1 cellular context compared by ENCODE assay signal in the genomic region with DNA sequence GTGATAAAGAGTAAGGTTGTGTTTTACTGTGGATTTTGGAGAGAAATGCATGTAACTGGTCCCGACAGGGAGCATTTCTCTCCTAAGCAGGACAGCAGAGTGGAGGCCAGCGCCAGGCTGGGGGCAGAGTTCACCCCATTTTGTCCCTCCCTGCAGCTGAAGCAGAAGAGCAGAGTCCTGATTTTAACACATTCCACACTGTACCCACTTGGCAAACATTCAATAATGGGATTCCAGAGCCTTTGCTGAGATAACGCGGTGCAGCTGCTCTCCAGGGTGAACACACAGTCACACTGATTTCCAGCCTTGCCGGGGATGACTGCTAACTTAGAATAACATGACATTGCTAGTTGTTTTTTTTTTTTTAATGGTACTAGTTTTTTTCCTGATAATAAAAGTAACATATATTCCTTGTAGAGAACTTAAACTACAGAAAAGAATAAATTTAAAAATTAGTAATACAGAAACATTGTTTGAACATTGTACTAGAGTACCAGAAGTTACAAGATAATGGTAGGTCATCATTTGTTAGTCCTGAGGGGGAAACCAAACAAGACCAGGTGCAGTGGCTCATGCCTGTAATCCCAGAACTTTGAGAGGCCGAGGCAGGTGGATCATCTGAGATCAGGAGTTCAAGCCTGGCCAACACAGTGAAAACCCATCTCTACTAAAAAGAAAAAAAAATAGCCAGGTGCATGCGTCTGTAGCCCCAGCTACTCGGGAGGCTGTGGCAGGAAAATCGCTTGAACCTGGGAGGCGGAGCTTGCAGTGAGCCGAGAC.
TF ChIP-seq lines count a peak whose summit lies in the region.

No MANE protein-coding gene starts in this region.

TF ChIP-seq in HepG2, 621 proteins besides CTCF, POLR2A, EP300 and RAD21 (continued from another document and continues in another):
- no peak for TF ChIP-seq BCL3 (CRISPR knock-in tag; IDR thresholded peaks at IDR 0.05)
- no peak for TF ChIP-seq REXO4 (CRISPR knock-in tag; IDR thresholded peaks at IDR 0.05; ENCODE audit: borderline replicate concordance)
- TF ChIP-seq, protein P1, sequence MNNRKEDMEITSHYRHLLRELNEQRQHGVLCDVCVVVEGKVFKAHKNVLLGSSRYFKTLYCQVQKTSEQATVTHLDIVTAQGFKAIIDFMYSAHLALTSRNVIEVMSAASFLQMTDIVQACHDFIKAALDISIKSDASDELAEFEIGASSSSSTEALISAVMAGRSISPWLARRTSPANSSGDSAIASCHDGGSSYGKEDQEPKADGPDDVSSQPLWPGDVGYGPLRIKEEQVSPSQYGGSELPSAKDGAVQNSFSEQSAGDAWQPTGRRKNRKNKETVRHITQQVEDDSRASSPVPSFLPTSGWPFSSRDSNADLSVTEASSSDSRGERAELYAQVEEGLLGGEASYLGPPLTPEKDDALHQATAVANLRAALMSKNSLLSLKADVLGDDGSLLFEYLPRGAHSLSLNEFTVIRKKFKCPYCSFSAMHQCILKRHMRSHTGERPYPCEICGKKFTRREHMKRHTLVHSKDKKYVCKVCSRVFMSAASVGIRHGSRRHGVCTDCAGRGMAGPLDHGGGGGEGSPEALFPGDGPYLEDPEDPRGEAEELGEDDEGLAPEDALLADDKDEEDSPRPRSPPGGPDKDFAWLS (CRISPR knock-in tag; IDR thresholded peaks at IDR 0.05; ENCODE audit: borderline replicate concordance) = no peak
- TF ChIP-seq TEAD2 (CRISPR knock-in tag; IDR thresholded peaks at IDR 0.05) = no peak
- TF ChIP-seq ZNF335 (CRISPR knock-in tag; IDR thresholded peaks at IDR 0.05) = no peak
- no peak for TF ChIP-seq ATM (IDR thresholded peaks at IDR 0.05; ENCODE audit: borderline replicate concordance)
- TF ChIP-seq ZNF274 (CRISPR knock-in tag; IDR thresholded peaks at IDR 0.05) = no peak
- TF ChIP-seq, protein P2, sequence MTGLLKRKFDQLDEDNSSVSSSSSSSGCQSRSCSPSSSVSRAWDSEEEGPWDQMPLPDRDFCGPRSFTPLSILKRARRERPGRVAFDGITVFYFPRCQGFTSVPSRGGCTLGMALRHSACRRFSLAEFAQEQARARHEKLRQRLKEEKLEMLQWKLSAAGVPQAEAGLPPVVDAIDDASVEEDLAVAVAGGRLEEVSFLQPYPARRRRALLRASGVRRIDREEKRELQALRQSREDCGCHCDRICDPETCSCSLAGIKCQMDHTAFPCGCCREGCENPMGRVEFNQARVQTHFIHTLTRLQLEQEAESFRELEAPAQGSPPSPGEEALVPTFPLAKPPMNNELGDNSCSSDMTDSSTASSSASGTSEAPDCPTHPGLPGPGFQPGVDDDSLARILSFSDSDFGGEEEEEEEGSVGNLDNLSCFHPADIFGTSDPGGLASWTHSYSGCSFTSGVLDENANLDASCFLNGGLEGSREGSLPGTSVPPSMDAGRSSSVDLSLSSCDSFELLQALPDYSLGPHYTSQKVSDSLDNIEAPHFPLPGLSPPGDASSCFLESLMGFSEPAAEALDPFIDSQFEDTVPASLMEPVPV (CRISPR knock-in tag; IDR thresholded peaks at IDR 0.05) = no peak
- TF ChIP-seq, protein P3, sequence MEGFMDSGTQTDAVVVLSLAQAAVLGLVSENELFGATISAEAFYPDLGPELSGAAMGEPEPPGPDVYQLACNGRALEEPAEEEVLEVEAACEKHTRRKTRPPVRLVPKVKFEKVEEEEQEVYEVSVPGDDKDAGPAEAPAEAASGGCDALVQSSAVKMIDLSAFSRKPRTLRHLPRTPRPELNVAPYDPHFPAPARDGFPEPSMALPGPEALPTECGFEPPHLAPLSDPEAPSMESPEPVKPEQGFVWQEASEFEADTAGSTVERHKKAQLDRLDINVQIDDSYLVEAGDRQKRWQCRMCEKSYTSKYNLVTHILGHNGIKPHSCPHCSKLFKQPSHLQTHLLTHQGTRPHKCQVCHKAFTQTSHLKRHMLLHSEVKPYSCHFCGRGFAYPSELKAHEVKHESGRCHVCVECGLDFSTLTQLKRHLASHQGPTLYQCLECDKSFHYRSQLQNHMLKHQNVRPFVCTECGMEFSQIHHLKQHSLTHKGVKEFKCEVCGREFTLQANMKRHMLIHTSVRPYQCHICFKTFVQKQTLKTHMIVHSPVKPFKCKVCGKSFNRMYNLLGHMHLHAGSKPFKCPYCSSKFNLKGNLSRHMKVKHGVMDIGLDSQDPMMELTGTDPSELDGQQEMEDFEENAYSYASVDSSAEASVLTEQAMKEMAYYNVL (CRISPR knock-in tag; IDR thresholded peaks at IDR 0.05; ENCODE audit: borderline replicate concordance) = peak; percentile 22; the same call in 1 of the 2 replicates
- no peak for TF ChIP-seq SSRP1 (CRISPR knock-in tag; IDR thresholded peaks at IDR 0.05)
- TF ChIP-seq LCORL (IDR thresholded peaks at IDR 0.05) = 0 out of 2 replicates have a peak, but pooled peaks have one; percentile 39
- TF ChIP-seq LCORL (CRISPR knock-in tag; IDR thresholded peaks at IDR 0.05) = peak; percentile 97
- no peak for TF ChIP-seq ZNF138 (CRISPR knock-in tag; IDR thresholded peaks at IDR 0.05; ENCODE audit: low read depth)
- TF ChIP-seq CREB1 (IDR thresholded peaks at IDR 0.05) = no peak
- TF ChIP-seq CREB1 (CRISPR knock-in tag; IDR thresholded peaks at IDR 0.05) = no peak
- no peak for TF ChIP-seq SRSF4 (IDR thresholded peaks at IDR 0.05; ENCODE audit: low read depth, low read length, poor library complexity, severe bottlenecking)
- no peak for TF ChIP-seq NFYB (CRISPR knock-in tag; IDR thresholded peaks at IDR 0.05)
- no peak for TF ChIP-seq PLSCR1 (CRISPR knock-in tag; IDR thresholded peaks at IDR 0.05; ENCODE audit: borderline replicate concordance)
- no peak for TF ChIP-seq ZNF230 (CRISPR knock-in tag; IDR thresholded peaks at IDR 0.05)
- no peak for TF ChIP-seq ZNF530 (CRISPR knock-in tag; IDR thresholded peaks at IDR 0.05; ENCODE audit: low read depth)
- no peak for TF ChIP-seq BATF2 (CRISPR knock-in tag; IDR thresholded peaks at IDR 0.05)
- TF ChIP-seq, protein P4, sequence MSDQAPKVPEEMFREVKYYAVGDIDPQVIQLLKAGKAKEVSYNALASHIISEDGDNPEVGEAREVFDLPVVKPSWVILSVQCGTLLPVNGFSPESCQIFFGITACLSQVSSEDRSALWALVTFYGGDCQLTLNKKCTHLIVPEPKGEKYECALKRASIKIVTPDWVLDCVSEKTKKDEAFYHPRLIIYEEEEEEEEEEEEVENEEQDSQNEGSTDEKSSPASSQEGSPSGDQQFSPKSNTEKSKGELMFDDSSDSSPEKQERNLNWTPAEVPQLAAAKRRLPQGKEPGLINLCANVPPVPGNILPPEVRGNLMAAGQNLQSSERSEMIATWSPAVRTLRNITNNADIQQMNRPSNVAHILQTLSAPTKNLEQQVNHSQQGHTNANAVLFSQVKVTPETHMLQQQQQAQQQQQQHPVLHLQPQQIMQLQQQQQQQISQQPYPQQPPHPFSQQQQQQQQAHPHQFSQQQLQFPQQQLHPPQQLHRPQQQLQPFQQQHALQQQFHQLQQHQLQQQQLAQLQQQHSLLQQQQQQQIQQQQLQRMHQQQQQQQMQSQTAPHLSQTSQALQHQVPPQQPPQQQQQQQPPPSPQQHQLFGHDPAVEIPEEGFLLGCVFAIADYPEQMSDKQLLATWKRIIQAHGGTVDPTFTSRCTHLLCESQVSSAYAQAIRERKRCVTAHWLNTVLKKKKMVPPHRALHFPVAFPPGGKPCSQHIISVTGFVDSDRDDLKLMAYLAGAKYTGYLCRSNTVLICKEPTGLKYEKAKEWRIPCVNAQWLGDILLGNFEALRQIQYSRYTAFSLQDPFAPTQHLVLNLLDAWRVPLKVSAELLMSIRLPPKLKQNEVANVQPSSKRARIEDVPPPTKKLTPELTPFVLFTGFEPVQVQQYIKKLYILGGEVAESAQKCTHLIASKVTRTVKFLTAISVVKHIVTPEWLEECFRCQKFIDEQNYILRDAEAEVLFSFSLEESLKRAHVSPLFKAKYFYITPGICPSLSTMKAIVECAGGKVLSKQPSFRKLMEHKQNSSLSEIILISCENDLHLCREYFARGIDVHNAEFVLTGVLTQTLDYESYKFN (CRISPR knock-in tag; conservative IDR thresholded peaks at IDR 0.05) = peak; percentile 80
- peak; percentile 10; the same call in 1 of the 2 replicates for TF ChIP-seq ETV5 (CRISPR knock-in tag; IDR thresholded peaks at IDR 0.05; ENCODE audit: borderline replicate concordance)
- no peak for TF ChIP-seq ZNF607 (CRISPR knock-in tag; IDR thresholded peaks at IDR 0.05; ENCODE audit: borderline replicate concordance)
- no peak for TF ChIP-seq ZNF777 (CRISPR knock-in tag; IDR thresholded peaks at IDR 0.05)
- no peak for TF ChIP-seq RFX1 (IDR thresholded peaks at IDR 0.05)
- no peak for TF ChIP-seq DDIT3 (CRISPR knock-in tag; IDR thresholded peaks at IDR 0.05)
- TF ChIP-seq TAF15 (IDR thresholded peaks at IDR 0.05; ENCODE audit: low read depth, low read length, poor library complexity, severe bottlenecking) = no peak
- TF ChIP-seq EED (CRISPR knock-in tag; IDR thresholded peaks at IDR 0.05) = no peak
- TF ChIP-seq SNAPC2 (CRISPR knock-in tag; IDR thresholded peaks at IDR 0.05) = 0 out of 2 replicates have a peak, but pooled peaks have one; percentile 33
- no peak for TF ChIP-seq STAG1 (CRISPR knock-in tag; IDR thresholded peaks at IDR 0.05)
- TF ChIP-seq, protein P5, sequence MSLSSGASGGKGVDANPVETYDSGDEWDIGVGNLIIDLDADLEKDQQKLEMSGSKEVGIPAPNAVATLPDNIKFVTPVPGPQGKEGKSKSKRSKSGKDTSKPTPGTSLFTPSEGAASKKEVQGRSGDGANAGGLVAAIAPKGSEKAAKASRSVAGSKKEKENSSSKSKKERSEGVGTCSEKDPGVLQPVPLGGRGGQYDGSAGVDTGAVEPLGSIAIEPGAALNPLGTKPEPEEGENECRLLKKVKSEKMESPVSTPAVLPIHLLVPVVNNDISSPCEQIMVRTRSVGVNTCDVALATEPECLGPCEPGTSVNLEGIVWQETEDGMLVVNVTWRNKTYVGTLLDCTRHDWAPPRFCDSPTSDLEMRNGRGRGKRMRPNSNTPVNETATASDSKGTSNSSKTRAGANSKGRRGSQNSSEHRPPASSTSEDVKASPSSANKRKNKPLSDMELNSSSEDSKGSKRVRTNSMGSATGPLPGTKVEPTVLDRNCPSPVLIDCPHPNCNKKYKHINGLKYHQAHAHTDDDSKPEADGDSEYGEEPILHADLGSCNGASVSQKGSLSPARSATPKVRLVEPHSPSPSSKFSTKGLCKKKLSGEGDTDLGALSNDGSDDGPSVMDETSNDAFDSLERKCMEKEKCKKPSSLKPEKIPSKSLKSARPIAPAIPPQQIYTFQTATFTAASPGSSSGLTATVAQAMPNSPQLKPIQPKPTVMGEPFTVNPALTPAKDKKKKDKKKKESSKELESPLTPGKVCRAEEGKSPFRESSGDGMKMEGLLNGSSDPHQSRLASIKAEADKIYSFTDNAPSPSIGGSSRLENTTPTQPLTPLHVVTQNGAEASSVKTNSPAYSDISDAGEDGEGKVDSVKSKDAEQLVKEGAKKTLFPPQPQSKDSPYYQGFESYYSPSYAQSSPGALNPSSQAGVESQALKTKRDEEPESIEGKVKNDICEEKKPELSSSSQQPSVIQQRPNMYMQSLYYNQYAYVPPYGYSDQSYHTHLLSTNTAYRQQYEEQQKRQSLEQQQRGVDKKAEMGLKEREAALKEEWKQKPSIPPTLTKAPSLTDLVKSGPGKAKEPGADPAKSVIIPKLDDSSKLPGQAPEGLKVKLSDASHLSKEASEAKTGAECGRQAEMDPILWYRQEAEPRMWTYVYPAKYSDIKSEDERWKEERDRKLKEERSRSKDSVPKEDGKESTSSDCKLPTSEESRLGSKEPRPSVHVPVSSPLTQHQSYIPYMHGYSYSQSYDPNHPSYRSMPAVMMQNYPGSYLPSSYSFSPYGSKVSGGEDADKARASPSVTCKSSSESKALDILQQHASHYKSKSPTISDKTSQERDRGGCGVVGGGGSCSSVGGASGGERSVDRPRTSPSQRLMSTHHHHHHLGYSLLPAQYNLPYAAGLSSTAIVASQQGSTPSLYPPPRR (CRISPR knock-in tag; IDR thresholded peaks at IDR 0.05; ENCODE audit: borderline replicate concordance) = peak; percentile 34; the same call in 1 of the 2 replicates
- TF ChIP-seq, protein P6, sequence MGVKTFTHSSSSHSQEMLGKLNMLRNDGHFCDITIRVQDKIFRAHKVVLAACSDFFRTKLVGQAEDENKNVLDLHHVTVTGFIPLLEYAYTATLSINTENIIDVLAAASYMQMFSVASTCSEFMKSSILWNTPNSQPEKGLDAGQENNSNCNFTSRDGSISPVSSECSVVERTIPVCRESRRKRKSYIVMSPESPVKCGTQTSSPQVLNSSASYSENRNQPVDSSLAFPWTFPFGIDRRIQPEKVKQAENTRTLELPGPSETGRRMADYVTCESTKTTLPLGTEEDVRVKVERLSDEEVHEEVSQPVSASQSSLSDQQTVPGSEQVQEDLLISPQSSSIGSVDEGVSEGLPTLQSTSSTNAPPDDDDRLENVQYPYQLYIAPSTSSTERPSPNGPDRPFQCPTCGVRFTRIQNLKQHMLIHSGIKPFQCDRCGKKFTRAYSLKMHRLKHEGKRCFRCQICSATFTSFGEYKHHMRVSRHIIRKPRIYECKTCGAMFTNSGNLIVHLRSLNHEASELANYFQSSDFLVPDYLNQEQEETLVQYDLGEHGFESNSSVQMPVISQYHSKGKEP (CRISPR knock-in tag; IDR thresholded peaks at IDR 0.05) = no peak
- no peak for TF ChIP-seq SIX4 (CRISPR knock-in tag; IDR thresholded peaks at IDR 0.05)
- TF ChIP-seq CCAR2 (optimal IDR thresholded peaks at IDR 0.05; ENCODE audit: low read depth, low read length) = no peak
- TF ChIP-seq ZBTB37 (CRISPR knock-in tag; IDR thresholded peaks at IDR 0.05) = no peak
